ENCODE assay signal across 27 cellular contexts in genomic region chr5:16891043-16891442, GRCh38. TPM values are rescaled to one million over a fixed set of nuclear protein-coding genes. Genes with fewer than 3 reads are reported as not detected.
DNase-seq lines count a peak whose midpoint lies in the region; ATAC-seq, FAIRE-seq and TF ChIP-seq lines count a peak whose summit lies in the region.
"Had no signal": no experiment of that assay in that cellular context is flagged by ENCODE, and none has a peak within 500 bp of the region (broad histone marks: within the 10 kb centered on the region; RNA-seq: fewer than 3 reads in every experiment).

No MANE protein-coding gene starts in this region.

- H3K4me2 ChIP-seq in PC-9, result peak overlapping the region; percentile 71; the same call in 1 of the 2 replicates
- H3K4me2 ChIP-seq: hepatocyte had no signal

- H3K36me3 ChIP-seq in PC-9 (ENCODE audit: low read depth) (no peaks in the 10 kb centered on the region), small intestine (ENCODE audit: control insufficient read depth in 2 of 2, insufficient read depth in 2 of 2, low read length in 2 of 2) (no peaks in the 10 kb centered on the region)
- H3K36me3 ChIP-seq: cardiac muscle cell, esophagus squamous epithelium, gastroesophageal sphincter had no signal

- H3K9me3 ChIP-seq in PC-9 (ENCODE audit: insufficient read depth, low read depth) (no peaks in the 10 kb centered on the region), small intestine (ENCODE audit: control insufficient read depth, low read depth) (no peaks in the 10 kb centered on the region)
- H3K9me3 ChIP-seq: esophagus squamous epithelium, gastroesophageal sphincter had no signal

- no peaks in the 10 kb centered on the region for H3K27me3 Mint-ChIP-seq in activated CD4-positive, alpha-beta T cell treated with anti-CD3 and anti-CD28 coated beads for 36 hours
- H3K27me3 Mint-ChIP-seq in T-helper 2 cell treated with Interferon-gamma antibody and Interleukin-4, amounts not matched to agents 5 μg/mL and 100 μg/mL, for 36 hours (ENCODE audit: low read depth), result no peaks in the 10 kb centered on the region
- H3K27me3 Mint-ChIP-seq: activated CD8-positive, alpha-beta T cell treated with anti-CD3 and anti-CD28 coated beads for 36 hours; CD4-positive, alpha-beta T cell; effector memory CD8-positive, alpha-beta T cell had no signal

- no peaks in the 10 kb centered on the region for H3K4me1 Mint-ChIP-seq in activated CD4-positive, alpha-beta T cell treated with anti-CD3 and anti-CD28 coated beads for 36 hours
- H3K4me1 Mint-ChIP-seq in T-helper 2 cell treated with Interferon-gamma antibody and Interleukin-4, amounts not matched to agents 5 μg/mL and 100 μg/mL, for 36 hours (ENCODE audit: low read depth), result no peaks in the 10 kb centered on the region

- H3K4me3 Mint-ChIP-seq in activated CD4-positive, alpha-beta T cell treated with anti-CD3 and anti-CD28 coated beads for 36 hours, result no peak overlapping the region
- H3K4me3 Mint-ChIP-seq in T-helper 2 cell treated with Interferon-gamma antibody and Interleukin-4, amounts not matched to agents 5 μg/mL and 100 μg/mL, for 36 hours, result no peak overlapping the region
- H3K4me3 Mint-ChIP-seq: activated CD8-positive, alpha-beta T cell treated with anti-CD3 and anti-CD28 coated beads for 36 hours; activated naive CD8-positive, alpha-beta T cell; CD4-positive, alpha-beta T cell; effector memory CD8-positive, alpha-beta T cell had no signal

- no peak overlapping the region for H2AFZ ChIP-seq in PC-9
- H2AFZ ChIP-seq: hepatocyte had no signal

- H3K79me2 ChIP-seq in PC-9 (ENCODE audit: low read depth), result peaks cover 80% of the 10 kb centered on the region

- H3K27ac ChIP-seq in C4-2B (peak overlapping the region; percentile 56), PC-9 (peak overlapping the region; percentile 72; the same call in 1 of the 2 replicates), small intestine (ENCODE audit: low read depth in 1 of 2, low read length in 1 of 2) (peak overlapping the region; percentile 3 to 69)
- H3K27ac ChIP-seq: cardiac muscle cell, coronary artery, esophagus squamous epithelium, gastroesophageal sphincter had no signal

- WGBS in small intestine, 3 donors, result 19 to 58% (median 27%) methylated on average over 8 of the region's 8 CpGs

- TF ChIP-seq CTCF in C4-2B (conservative IDR thresholded peaks at IDR 0.05), result no peak
- no peak for TF ChIP-seq CTCF in PC-9 (conservative IDR thresholded peaks at IDR 0.05)
- no peak for TF ChIP-seq CTCF in fibroblast of villous mesenchyme (IDR thresholded peaks at IDR 0.05; ENCODE audit: insufficient read depth, low read depth, low read length)

- ATAC-seq in activated CD4-positive, alpha-beta T cell treated with anti-CD3 and anti-CD28 coated beads for 36 hours, result no peak
- ATAC-seq: activated CD8-positive, alpha-beta T cell treated with anti-CD3 and anti-CD28 coated beads for 36 hours; effector memory CD8-positive, alpha-beta T cell; gastroesophageal sphincter had no signal

- peaks cover 3% of the 10 kb centered on the region; the same call in 1 of the 2 replicates for H4K20me1 ChIP-seq in PC-9 (ENCODE audit: insufficient read depth)

- POLR2A ChIA-PET in PC-9 (lab: Charles Lee; ENCODE audit: unreplicated experiment), result no interaction called here
- POLR2A ChIA-PET in activated CD4-positive, alpha-beta T cell treated with anti-CD3 and anti-CD28 coated beads for 36 hours (lab: Charles Lee), result no interaction called here

- no peaks in the 10 kb centered on the region for H3K36me3 Mint-ChIP-seq in activated CD4-positive, alpha-beta T cell treated with anti-CD3 and anti-CD28 coated beads for 36 hours (ENCODE audit: low read depth)
- no peaks in the 10 kb centered on the region for H3K36me3 Mint-ChIP-seq in T-helper 2 cell treated with Interferon-gamma antibody and Interleukin-4, amounts not matched to agents 5 μg/mL and 100 μg/mL, for 36 hours (ENCODE audit: low read depth)
- H3K36me3 Mint-ChIP-seq: activated naive CD8-positive, alpha-beta T cell had no signal

- peaks cover 53% of the 10 kb centered on the region for H3F3A ChIP-seq in PC-9 (ENCODE audit: insufficient read depth, low read depth)

- intact Hi-C loops in PC-9 (cut with micrococcal nuclease; ENCODE audit: unreplicated experiment), result loop anchor here (5.0 kb wide), 1 partner anchor 121 kb away; no protein-coding TSS in a partner anchor
- intact Hi-C loops in activated CD4-positive, alpha-beta T cell treated with anti-CD3 and anti-CD28 coated beads for 36 hours (cut with DNase I, micrococcal nuclease), result no loop called here

- H3K4me3 ChIP-seq in PC-9, result no peak overlapping the region
- H3K4me3 ChIP-seq in fibroblast of villous mesenchyme (ENCODE audit: low read depth, low read length), result no peak overlapping the region
- no peak overlapping the region for H3K4me3 ChIP-seq in small intestine (ENCODE audit: low read depth in 1 of 2, low read length in 2 of 2)
- H3K4me3 ChIP-seq: cardiac muscle cell, coronary artery, esophagus squamous epithelium, gastroesophageal sphincter, hepatocyte had no signal

- H3K9me3 Mint-ChIP-seq in activated CD4-positive, alpha-beta T cell treated with anti-CD3 and anti-CD28 coated beads for 36 hours (ENCODE audit: low read depth), result no peaks in the 10 kb centered on the region
- H3K9me3 Mint-ChIP-seq in T-helper 2 cell treated with Interferon-gamma antibody and Interleukin-4, amounts not matched to agents 5 μg/mL and 100 μg/mL, for 36 hours, result no peaks in the 10 kb centered on the region
- H3K9me3 Mint-ChIP-seq: activated CD8-positive, alpha-beta T cell treated with anti-CD3 and anti-CD28 coated beads for 36 hours; CD4-positive, alpha-beta T cell had no signal

- H3K4me1 ChIP-seq in PC-9 (replicated peaks; ENCODE audit: insufficient read depth) (peaks cover 69% of the 10 kb centered on the region), small intestine (ENCODE audit: control insufficient read depth in 2 of 2, insufficient read depth in 1 of 2, low read depth in 1 of 2, low read length in 1 of 2) (peaks cover 3 to 18% of the 10 kb centered on the region in 2 donors)
- H3K4me1 ChIP-seq: gastroesophageal sphincter had no signal

- no peaks in the 10 kb centered on the region for H3K9me2 ChIP-seq in PC-9 (ENCODE audit: insufficient read depth)

- no TSS peak for BruUV-seq in PC-9 (replicated peaks; lab: Mats Ljungman, UMichigan)

- no peak for FAIRE-seq in small intestine (lab: Jason Lieb, UNC)
- FAIRE-seq: TTC549 had no signal

- CTCF ChIA-PET in PC-9 (lab: Charles Lee), result interaction anchor here (0.7 kb wide), 1 partner anchor 20 kb away, joined by 4 read pairs; no protein-coding TSS in a partner anchor
- CTCF ChIA-PET in activated CD4-positive, alpha-beta T cell treated with anti-CD3 and anti-CD28 coated beads for 36 hours (lab: Charles Lee), result no interaction called here

- DNase-seq in PC-9 (no peak), fibroblast of villous mesenchyme (ENCODE audit: low read depth) (peak; percentile 45), small intestine (peak; percentile 86), GM03348 (ENCODE audit: low spot score) (no peak)
- DNase-seq in activated CD4-positive, alpha-beta T cell treated with anti-CD3 and anti-CD28 coated beads for 36 hours, result no peak
- no peak for DNase-seq in T-helper 2 cell treated with Interferon-gamma antibody and Interleukin-4, amounts not matched to agents 5 μg/mL and 100 μg/mL, for 36 hours (ENCODE audit: low spot score)
- DNase-seq: activated CD4-positive, alpha-beta T cell treated with anti-CD3 and anti-CD28 coated beads for 1 hour; activated CD8-positive, alpha-beta T cell treated with anti-CD3 and anti-CD28 coated beads for 36 hours; activated effector memory CD4-positive, alpha-beta T cell treated with Interleukin-2 at 50 U/mL for 16 hours; aorta; CD4-positive, alpha-beta T cell; DMS 273 treated with DMSO at 0.1 percent for 48 hours; effector memory CD8-positive, alpha-beta T cell; esophagus squamous epithelium; GOT3; NCI-H1092; NCI-H1694 treated with DMSO at 0.1 percent for 48 hours; NCI-H510A treated with DMSO at 0.1 percent for 48 hours; SHP77; T-helper 1 cell had no signal

- H3K27ac Mint-ChIP-seq in activated CD4-positive, alpha-beta T cell treated with anti-CD3 and anti-CD28 coated beads for 36 hours, result no peak overlapping the region
- no peak overlapping the region for H3K27ac Mint-ChIP-seq in T-helper 2 cell treated with Interferon-gamma antibody and Interleukin-4, amounts not matched to agents 5 μg/mL and 100 μg/mL, for 36 hours
- H3K27ac Mint-ChIP-seq: activated CD8-positive, alpha-beta T cell treated with anti-CD3 and anti-CD28 coated beads for 36 hours; activated naive CD8-positive, alpha-beta T cell; CD4-positive, alpha-beta T cell; effector memory CD8-positive, alpha-beta T cell had no signal

- H3K27me3 ChIP-seq in PC-9 (ENCODE audit: insufficient read depth, low read depth) (no peaks in the 10 kb centered on the region), small intestine (ENCODE audit: control insufficient read depth in 2 of 2, insufficient read depth in 2 of 2, low read length in 2 of 2) (no peaks in the 10 kb centered on the region)
- H3K27me3 ChIP-seq: cardiac muscle cell, esophagus squamous epithelium, gastroesophageal sphincter, hepatocyte had no signal

RNA-seq across cellular contexts. Expression of gene MYO10, which starts 45.0 kb away (rescaled TPM):
- total RNA-seq in PC-9 (2021) (92.8 and 116 TPM in 2 replicates), fibroblast of villous mesenchyme (36.7 and 61.2 TPM in 2 replicates)
- 10 to 100 TPM; 10.3 to 22.5 (median 14.9) TPM for polyA plus RNA-seq in small intestine
- total RNA-seq in activated CD4-positive, alpha-beta T cell treated with anti-CD3 and anti-CD28 coated beads for 36 hours, result under 1 TPM; 0.23 to 0.28 TPM
- total RNA-seq: CD4-positive, alpha-beta T cell had no signal

Comparison
In these comparisons a context has a peak if more than half of its experiments do, and no peak if none do; other contexts are left out.
1. DNase-seq: peak in fibroblast of villous mesenchyme (single experiment) and small intestine (single experiment); none in PC-9 (0 of 2), activated CD4-positive, alpha-beta T cell treated with anti-CD3 and anti-CD28 coated beads for 36 hours (single experiment), T-helper 2 cell treated with Interferon-gamma antibody and Interleukin-4, amounts not matched to agents 5 μg/mL and 100 μg/mL, for 36 hours (single experiment) and GM03348 (single experiment).
2. RNA of gene MYO10, which starts 45.0 kb away (total RNA-seq): 92.8 to 116 TPM in PC-9 and 36.7 to 61.2 TPM in fibroblast of villous mesenchyme; 0.23 to 0.28 TPM in activated CD4-positive, alpha-beta T cell treated with anti-CD3 and anti-CD28 coated beads for 36 hours; every median in the first group is over 10 times any median in the second.
3. Peak in every context shown above with its lines, with median percentiles within 50 percentile points of each other: H3K27ac ChIP-seq.